Comparison of ENCODE assay signal across 1 cellular context in genomic region chr3:3126477-3127431, GRCh38.
TF ChIP-seq lines count a peak whose summit lies in the region.

Gene TRNT1, plus strand, starts transcription at chr3:3126940. Its CDS starts 2,101 bp downstream, at chr3:3129041.

TF ChIP-seq in K562, 482 proteins besides CTCF, POLR2A, EP300 and RAD21 (continued from another document and continues in another):
- TF ChIP-seq ZNF639 (CRISPR knock-in tag; conservative IDR thresholded peaks at IDR 0.05 in 1 of 2, IDR thresholded peaks at IDR 0.05 in 1 of 2) (peak in 1 of 2 experiments; percentile 97; a peak in 2 of 4 replicates), PCBP2 (IDR thresholded peaks at IDR 0.05; ENCODE audit: low read depth, low read length, poor library complexity, severe bottlenecking) (no peak), ZNF707 (CRISPR knock-in tag; conservative IDR thresholded peaks at IDR 0.05) (no peak), GMEB1 (CRISPR knock-in tag; IDR thresholded peaks at IDR 0.05) (peak; percentile 96), DEAF1 (CRISPR knock-in tag; IDR thresholded peaks at IDR 0.05) (no peak), ZNF76 (CRISPR knock-in tag; IDR thresholded peaks at IDR 0.05; ENCODE audit: borderline replicate concordance) (no peak), DMBX1 (CRISPR knock-in tag; IDR thresholded peaks at IDR 0.05; ENCODE audit: borderline replicate concordance) (no peak), E2F4 (CRISPR knock-in tag; IDR thresholded peaks at IDR 0.05; ENCODE audit: low read depth) (no peak), BRD4 (IDR thresholded peaks at IDR 0.05) (0 out of 2 replicates have a peak, but pooled peaks have one; percentile 50), TGIF2 (CRISPR knock-in tag; IDR thresholded peaks at IDR 0.05) (no peak; the same call in 1 of the 2 replicates), MLX (CRISPR knock-in tag; conservative IDR thresholded peaks at IDR 0.05) (no peak), PPARD (CRISPR knock-in tag; IDR thresholded peaks at IDR 0.05) (no peak), THRA (IDR thresholded peaks at IDR 0.05) (no peak), SMAD3 (CRISPR knock-in tag; conservative IDR thresholded peaks at IDR 0.05) (no peak), SIRT6 (IDR thresholded peaks at IDR 0.05; ENCODE audit: low read depth, low read length) (no peak), MEIS2 (IDR thresholded peaks at IDR 0.05; ENCODE audit: partially characterized antibody) (no peak), NFRKB (IDR thresholded peaks at IDR 0.05; ENCODE audit: low read depth) (peak; percentile 63), SIN3B (IDR thresholded peaks at IDR 0.05; ENCODE audit: low read depth) (no peak; the same call in 1 of the 2 replicates), ZNF133 (CRISPR knock-in tag; IDR thresholded peaks at IDR 0.05) (no peak), ZNF224 (CRISPR knock-in tag; IDR thresholded peaks at IDR 0.05) (no peak), HMGXB4 (CRISPR knock-in tag; IDR thresholded peaks at IDR 0.05) (peak; percentile 31; the same call in 1 of the 2 replicates), JUND (IDR thresholded peaks at IDR 0.05; ENCODE audit: borderline replicate concordance, low read depth, low read length) (peak; percentile 96), JUND (tag; IDR thresholded peaks at IDR 0.05; ENCODE audit: borderline replicate concordance, low read depth, low read length) (peak; percentile 85), POLR3A (IDR thresholded peaks at IDR 0.05; ENCODE audit: borderline replicate concordance, extremely low read depth, insufficient read depth, insufficient read length) (no peak), THRAP3 (IDR thresholded peaks at IDR 0.05; ENCODE audit: borderline replicate concordance) (no peak), THAP7 (CRISPR knock-in tag; IDR thresholded peaks at IDR 0.05) (peak; percentile 81; the same call in 1 of the 2 replicates), TRIM24 (IDR thresholded peaks at IDR 0.05) (no peak), SMAD2 (IDR thresholded peaks at IDR 0.05; ENCODE audit: low read depth, low read length) (no peak), ZNF655 (CRISPR knock-in tag; IDR thresholded peaks at IDR 0.05) (no peak), ZNF518B (CRISPR knock-in tag; IDR thresholded peaks at IDR 0.05) (no peak), ZBTB7A (IDR thresholded peaks at IDR 0.05; ENCODE audit: borderline replicate concordance, control insufficient read depth, low read depth, low read length) (peak; percentile 59; the same call in 1 of the 2 replicates), SMARCE1 (IDR thresholded peaks at IDR 0.05) (no peak), EWSR1 (IDR thresholded peaks at IDR 0.05; ENCODE audit: borderline replicate concordance, low read depth, partially characterized antibody) (no peak), ZBTB5 (IDR thresholded peaks at IDR 0.05) (no peak), HES1 (IDR thresholded peaks at IDR 0.05; ENCODE audit: low read depth) (no peak), TFAP4 (CRISPR knock-in tag; IDR thresholded peaks at IDR 0.05; ENCODE audit: borderline replicate concordance) (peak; percentile 85), ZNF140 (CRISPR knock-in tag; IDR thresholded peaks at IDR 0.05) (no peak), BRF2 (IDR thresholded peaks at IDR 0.05; ENCODE audit: borderline replicate concordance, insufficient read depth, insufficient read length) (no peak)
